ENCODE assay signal across 17 cellular contexts in the genomic region with DNA sequence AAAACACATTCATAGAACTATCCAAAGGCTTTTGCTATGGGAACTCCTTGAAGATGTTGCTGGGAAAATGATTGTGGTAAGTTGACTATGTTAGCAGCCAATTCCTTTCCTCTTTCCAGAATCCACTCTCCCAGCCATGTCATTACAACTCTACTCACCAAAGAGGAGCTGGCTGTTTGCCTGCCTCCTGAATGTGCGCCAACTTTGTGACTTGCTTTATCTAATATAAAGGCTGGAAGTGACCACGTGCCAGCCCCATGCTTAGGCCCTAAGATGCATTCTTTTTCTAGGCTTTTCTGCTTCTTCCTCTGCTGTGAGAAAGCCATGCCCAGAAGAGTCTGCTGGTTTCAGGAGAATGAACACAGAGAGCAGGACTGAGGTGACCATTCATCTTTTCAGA.
"Had no signal": no experiment of that assay in that cellular context is flagged by ENCODE, and none has a peak within 500 bp of the region (broad histone marks: within the 10 kb centered on the region; RNA-seq: fewer than 3 reads in every experiment).

No MANE protein-coding gene starts in this region.

- DNase-seq: cortex of kidney; effector CD8-positive, alpha-beta T cell; heart right ventricle; kidney glomerular epithelial cell; mammary epithelial cell; natural killer cell; small intestine; stimulated activated CD4-positive, alpha-beta T cell treated with anti-CD3 and anti-CD28 coated beads, Interleukin-12 subunit alpha, Interleukin-12 subunit beta, amount 100 ng/mL, for 4 hours; stimulated activated naive CD4-positive, alpha-beta T cell; tibial artery; upper lobe of left lung; uterus had no signal

- H3K4me1 Mint-ChIP-seq: mesothelial cell of epicardium, natural killer cell, neural crest cell had no signal

- H3K9me3 Mint-ChIP-seq: mesothelial cell of epicardium had no signal

- H3K27ac Mint-ChIP-seq: mesothelial cell of epicardium, natural killer cell had no signal

- H3K4me1 ChIP-seq: heart right ventricle, suprapubic skin, tibial artery, upper lobe of left lung, uterus had no signal

- H3K4me3 ChIP-seq: dorsolateral prefrontal cortex, heart right ventricle, right atrium auricular region, suprapubic skin, tibial artery, upper lobe of left lung, uterus had no signal

- ATAC-seq: heart right ventricle, natural killer cell had no signal

- H3K4me3 Mint-ChIP-seq: mesothelial cell of epicardium, natural killer cell, neural crest cell had no signal

- H3K27ac ChIP-seq: dorsolateral prefrontal cortex, heart right ventricle, right atrium auricular region, suprapubic skin, tibial artery, upper lobe of left lung, uterus had no signal

- H3K9me3 ChIP-seq: right atrium auricular region, suprapubic skin, tibial artery, uterus had no signal

- H3K27me3 ChIP-seq: dorsolateral prefrontal cortex, heart right ventricle, right atrium auricular region, suprapubic skin, tibial artery, upper lobe of left lung, uterus had no signal

- H3K36me3 Mint-ChIP-seq: mesothelial cell of epicardium had no signal

- H3K36me3 ChIP-seq: heart right ventricle, right atrium auricular region, suprapubic skin, tibial artery, upper lobe of left lung, uterus had no signal
